12 cellular contexts compared by ENCODE assay signal in genomic region chr15:65067334-65067644, GRCh38. TPM values are rescaled to one million over a fixed set of nuclear protein-coding genes. Genes with fewer than 3 reads are reported as not detected.
DNase-seq lines count a peak whose midpoint lies in the region; ATAC-seq, FAIRE-seq and TF ChIP-seq lines count a peak whose summit lies in the region.
"Had no signal": no experiment of that assay in that cellular context is flagged by ENCODE, and none has a peak within 500 bp of the region (broad histone marks: within the 10 kb centered on the region; RNA-seq: fewer than 3 reads in every experiment).

No MANE protein-coding gene starts in this region.

- no peak for DNase-seq in NT2/D1 (ENCODE audit: low read depth, low spot score)
- no peak for DNase-seq in dedifferentiated amniotic fluid mesenchymal stem cell (ENCODE audit: extremely low spot score)
- no peak for DNase-seq in pancreas
- no peak for DNase-seq in NCI-H1105 (lab: John Stamatoyannopoulos, UW)
- DNase-seq: activated T-cell treated with anti-CD3 and anti-CD28 coated beads, Interleukin-2, amount 50 U/mL, for 24 hours; naive B cell; NCI-H524 treated with DMSO at 0.1 percent for 48 hours had no signal

- H3K36me3 ChIP-seq in NT2/D1 (ENCODE audit: insufficient read depth, insufficient read length, low read length) = peaks cover 26% of the 10 kb centered on the region
- no peaks in the 10 kb centered on the region for H3K36me3 ChIP-seq in duodenal mucosa (ENCODE audit: control insufficient read depth in 1 of 2, insufficient read depth in 2 of 2, low read length in 2 of 2)
- peaks cover 26% of the 10 kb centered on the region for H3K36me3 ChIP-seq in mesodermal cell (ENCODE audit: control insufficient read depth, insufficient read depth, low read length)
- H3K36me3 ChIP-seq in pancreas = no peaks in the 10 kb centered on the region

- intact Hi-C loops in pancreas (cut with DNase I) = no loop called here

- H3K27me3 ChIP-seq in NT2/D1 (ENCODE audit: insufficient read depth, insufficient read length) (no peaks in the 10 kb centered on the region), duodenal mucosa (ENCODE audit: control insufficient read depth in 1 of 2, insufficient read depth in 2 of 2, low read length in 2 of 2) (peaks cover 11 to 19% of the 10 kb centered on the region in 2 donors), pancreas (peaks cover 0 to 5% (median 0%) of the 10 kb centered on the region in 4 donors)

- TF ChIP-seq CTCF in pancreas (IDR thresholded peaks at IDR 0.05) = no peak

- peak overlapping the region; percentile 83 for H3K4me3 ChIP-seq in NT2/D1 (ENCODE audit: insufficient read length, low read depth)
- H3K4me3 ChIP-seq in duodenal mucosa (ENCODE audit: low read depth in 1 of 2, low read length in 2 of 2) = peak overlapping the region; percentile 51 to 53
- H3K4me3 ChIP-seq in mesodermal cell (ENCODE audit: extremely low read depth, insufficient read depth, low read length, poor library complexity, severe bottlenecking) = peak overlapping the region; percentile 54
- peak overlapping the region in 2 of 4 donors; percentile 14 to 24 for H3K4me3 ChIP-seq in pancreas

- H3K4me1 ChIP-seq in NT2/D1 (ENCODE audit: insufficient read depth, insufficient read length) (peaks cover 14% of the 10 kb centered on the region), duodenal mucosa (ENCODE audit: control insufficient read depth in 1 of 2, insufficient read depth in 2 of 2, low read length in 2 of 2) (peaks cover 7 to 17% of the 10 kb centered on the region in 2 donors), mesodermal cell (ENCODE audit: control insufficient read depth, insufficient read depth, low read length, poor library complexity, severe bottlenecking) (peaks cover 39% of the 10 kb centered on the region), pancreas (no peaks in the 10 kb centered on the region)

- FAIRE-seq in pancreas (lab: Jason Lieb, UNC) = no peak
- FAIRE-seq: G401.6 had no signal

- H3K9ac ChIP-seq in NT2/D1 (ENCODE audit: insufficient read length, low read depth) (peak overlapping the region; percentile 84), duodenal mucosa (ENCODE audit: low read depth in 1 of 2, low read length in 2 of 2) (peak overlapping the region; percentile 25 to 31)

- H3K9me3 ChIP-seq in NT2/D1 (ENCODE audit: insufficient read depth, low read length) = no peaks in the 10 kb centered on the region
- no peaks in the 10 kb centered on the region for H3K9me3 ChIP-seq in duodenal mucosa (ENCODE audit: control insufficient read depth in 1 of 2, low read length in 2 of 2)
- H3K9me3 ChIP-seq in mesodermal cell (ENCODE audit: control insufficient read depth, low read length) = no peaks in the 10 kb centered on the region
- no peaks in the 10 kb centered on the region for H3K9me3 ChIP-seq in pancreas

- 4% methylated on average over 7 of the region's 7 CpGs for WGBS in mesodermal cell (ENCODE audit: insufficient coverage in 2 of 2), 2 experiments
- WGBS in pancreas, 2 donors = 24 to 26% methylated on average over 7 of the region's 7 CpGs

- ATAC-seq in pancreas = no peak
- ATAC-seq in HG02970 (IDR thresholded peaks at IDR 0.05; ENCODE audit: low FRiP score, unreplicated experiment) = no peak

- H3K27ac ChIP-seq in duodenal mucosa (ENCODE audit: low read depth, low read length) = no peak overlapping the region
- peak overlapping the region; percentile 93 for H3K27ac ChIP-seq in mesodermal cell (ENCODE audit: low read depth, low read length, severe bottlenecking)
- H3K27ac ChIP-seq in temporal lobe (ENCODE audit: low read depth, low read length) = peak overlapping the region; percentile 17
- peak overlapping the region in 1 of 4 donors; percentile 26 for H3K27ac ChIP-seq in pancreas

RNA-seq across cellular contexts. Expression of gene RASL12, which starts 0.5 kb away (rescaled TPM):
- polyA plus RNA-seq in mesodermal cell (2013, experiment 1 of 2) = 22.5 TPM
- polyA plus RNA-seq in mesodermal cell (2013, experiment 2 of 2) = 18.4 TPM
- total RNA-seq in temporal lobe = 2.2 TPM
- total RNA-seq in pancreas = 1 to 10 TPM in 3 of 6 donors, under 1 TPM in 3; 0.28 to 4.2 (median 1.2) TPM
- polyA plus RNA-seq in pancreas = 1 to 10 TPM; 2.8 TPM

RNA-seq across cellular contexts. Expression of gene KBTBD13, which starts 9.3 kb away (rescaled TPM):
- not detected for polyA plus RNA-seq in mesodermal cell (2013, experiment 1 of 2)
- polyA plus RNA-seq in mesodermal cell (2013, experiment 2 of 2) = not detected
- not detected for total RNA-seq in temporal lobe
- total RNA-seq in pancreas = not detected
- polyA plus RNA-seq in pancreas = not detected

RNA-seq across cellular contexts. Expression of gene SLC51B, which starts 22.1 kb away (rescaled TPM):
- not detected for polyA plus RNA-seq in mesodermal cell (2013, experiment 1 of 2)
- not detected for polyA plus RNA-seq in mesodermal cell (2013, experiment 2 of 2)
- total RNA-seq in temporal lobe = not detected
- under 1 TPM in 2 of 6 donors, not detected in 4; 0.26 to 0.49 TPM for total RNA-seq in pancreas
- polyA plus RNA-seq in pancreas = 1 to 10 TPM in 1 of 2 donors, not detected in 1; 1.1 TPM

RNA-seq across cellular contexts. Expression of gene MTFMT, which starts 37.9 kb away (rescaled TPM):
- polyA plus RNA-seq in mesodermal cell (2013, experiment 1 of 2) = 9.4 TPM
- 12.2 TPM for polyA plus RNA-seq in mesodermal cell (2013, experiment 2 of 2)
- total RNA-seq in temporal lobe (15.7 TPM), pancreas (1 to 10 TPM; 3.3 to 6.6 (median 4.4) TPM)
- 1 to 10 TPM; 1.9 to 3.5 TPM for polyA plus RNA-seq in pancreas

RNA-seq across cellular contexts. Expression of gene UBAP1L, which starts 47.7 kb away (rescaled TPM):
- 2.3 TPM for polyA plus RNA-seq in mesodermal cell (2013, experiment 1 of 2)
- polyA plus RNA-seq in mesodermal cell (2013, experiment 2 of 2) = 1.6 TPM
- 2.0 TPM for total RNA-seq in temporal lobe
- total RNA-seq in pancreas = 1 to 10 TPM; 1.5 to 3.3 (median 2.4) TPM
- 10 to 100 TPM in 1 of 2 donors, 1 to 10 TPM in 1; 7.9 to 11.4 TPM for polyA plus RNA-seq in pancreas
